Comparison of ENCODE assay signal across 10 cellular contexts in genomic region chr6:33683051-33683571, GRCh38. TPM values are rescaled to one million over a fixed set of nuclear protein-coding genes. Genes with fewer than 3 reads are reported as not detected.
DNase-seq lines count a peak whose midpoint lies in the region; TF ChIP-seq lines count a peak whose summit lies in the region.
"Had no signal": no experiment of that assay in that cellular context is flagged by ENCODE, and none has a peak within 500 bp of the region (broad histone marks: within the 10 kb centered on the region; RNA-seq: fewer than 3 reads in every experiment).

No MANE protein-coding gene starts in this region.

- peaks cover 3 to 9% of the 10 kb centered on the region in 2 donors for H3K4me1 ChIP-seq in adrenal gland (replicated peaks in 1 of 2)

- no peak overlapping the region for H3K27ac ChIP-seq in adrenal gland

- no peak for TF ChIP-seq POLR2A in adrenal gland (IDR thresholded peaks at IDR 0.05)

- no peak for TF ChIP-seq CTCF in nephron progenitor cell (IDR thresholded peaks at IDR 0.05)
- no peak for TF ChIP-seq CTCF in adrenal gland (IDR thresholded peaks at IDR 0.05)

- H3K9me3 ChIP-seq in adrenal gland (replicated peaks in 1 of 3), result no peaks in the 10 kb centered on the region

- H3K27me3 ChIP-seq in adrenal gland, result no peaks in the 10 kb centered on the region

- peak overlapping the region; percentile 49 for H3K27ac Mint-ChIP-seq in activated T-helper 2 cell treated with anti-CD3 and anti-CD28 coated beads, Interferon-gamma antibody, Interleukin-2, Interleukin-4, amounts not matched to agents 10 μg/mL and 5 μg/mL and 100 μg/mL, durations not matched to agents 14 hours and 24 hours and 36 hours
- H3K27ac Mint-ChIP-seq in nephron progenitor cell, result peak overlapping the region; percentile 45

- no peaks in the 10 kb centered on the region for H3K27me3 Mint-ChIP-seq in activated T-helper 2 cell treated with anti-CD3 and anti-CD28 coated beads, Interferon-gamma antibody, Interleukin-2, Interleukin-4, amounts not matched to agents 10 μg/mL and 5 μg/mL and 100 μg/mL, durations not matched to agents 14 hours and 24 hours and 36 hours (ENCODE audit: low read depth)
- no peaks in the 10 kb centered on the region for H3K27me3 Mint-ChIP-seq in nephron progenitor cell (ENCODE audit: low read depth, poor library complexity)

- H3K4me1 Mint-ChIP-seq in activated T-helper 2 cell treated with anti-CD3 and anti-CD28 coated beads, Interferon-gamma antibody, Interleukin-2, Interleukin-4, amounts not matched to agents 10 μg/mL and 5 μg/mL and 100 μg/mL, durations not matched to agents 14 hours and 24 hours and 36 hours (ENCODE audit: low read depth), result peaks cover 10% of the 10 kb centered on the region
- H3K4me1 Mint-ChIP-seq in nephron progenitor cell, result peaks cover 20% of the 10 kb centered on the region

- intact Hi-C loops in activated T-helper 2 cell treated with anti-CD3 and anti-CD28 coated beads, Interferon-gamma antibody, Interleukin-2, Interleukin-4, amounts not matched to agents 10 μg/mL and 5 μg/mL and 100 μg/mL, durations not matched to agents 14 hours and 24 hours and 36 hours (cut with micrococcal nuclease), result no loop called here
- intact Hi-C loops in adrenal gland (cut with DNase I), result no loop called here

- no peaks in the 10 kb centered on the region for H3K9me3 Mint-ChIP-seq in activated T-helper 2 cell treated with anti-CD3 and anti-CD28 coated beads, Interferon-gamma antibody, Interleukin-2, Interleukin-4, amounts not matched to agents 10 μg/mL and 5 μg/mL and 100 μg/mL, durations not matched to agents 14 hours and 24 hours and 36 hours
- H3K9me3 Mint-ChIP-seq in nephron progenitor cell, result no peaks in the 10 kb centered on the region

- WGBS in adrenal gland, 4 donors, result 74 to 89% (median 82%) methylated on average over 10 to 15 of the region's 15 CpGs

- peaks cover 0 to 37% of the 10 kb centered on the region in 2 donors for H3K36me3 ChIP-seq in adrenal gland (replicated peaks in 1 of 2)

- no peak overlapping the region for H3K4me3 Mint-ChIP-seq in activated T-helper 2 cell treated with anti-CD3 and anti-CD28 coated beads, Interferon-gamma antibody, Interleukin-2, Interleukin-4, amounts not matched to agents 10 μg/mL and 5 μg/mL and 100 μg/mL, durations not matched to agents 14 hours and 24 hours and 36 hours (ENCODE audit: low read depth)
- no peak overlapping the region for H3K4me3 Mint-ChIP-seq in nephron progenitor cell

- no peak overlapping the region for H3K4me3 ChIP-seq in adrenal gland

- peak; percentile 6 to 64 for DNase-seq in activated CD8-positive, alpha-beta memory T cell treated with anti-CD3 and anti-CD28 coated beads for 4 hours (ENCODE audit: low read depth in 2 of 2)
- DNase-seq in activated CD8-positive, alpha-beta memory T cell treated with anti-CD3 and anti-CD28 coated beads for 24 hours, result no peak
- DNase-seq in activated T-helper 2 cell treated with anti-CD3 and anti-CD28 coated beads, Interferon-gamma antibody, Interleukin-2, Interleukin-4, amounts not matched to agents 10 μg/mL and 5 μg/mL and 100 μg/mL, durations not matched to agents 14 hours and 24 hours and 36 hours (ENCODE audit: low spot score), result no peak
- no peak for DNase-seq in nephron progenitor cell
- peak; percentile 57 for DNase-seq in superior temporal gyrus (ENCODE audit: extremely low spot score)
- DNase-seq in adrenal gland, result no peak
- DNase-seq in NCI-H69 (lab: John Stamatoyannopoulos, UW), result no peak
- no peak for DNase-seq in mucosa of gallbladder (ENCODE audit: low spot score)
- DNase-seq: ACHN, NCI-H1436 treated with DMSO at 0.1 percent for 48 hours had no signal

- peaks cover 74% of the 10 kb centered on the region for H3K36me3 Mint-ChIP-seq in activated T-helper 2 cell treated with anti-CD3 and anti-CD28 coated beads, Interferon-gamma antibody, Interleukin-2, Interleukin-4, amounts not matched to agents 10 μg/mL and 5 μg/mL and 100 μg/mL, durations not matched to agents 14 hours and 24 hours and 36 hours (ENCODE audit: low read depth)
- no peaks in the 10 kb centered on the region for H3K36me3 Mint-ChIP-seq in nephron progenitor cell (ENCODE audit: low read depth)

RNA-seq across cellular contexts. Expression of gene UQCC2, which starts 28.4 kb away (rescaled TPM):
- 136 and 137 TPM in 2 replicates for total RNA-seq in activated T-helper 2 cell treated with anti-CD3 and anti-CD28 coated beads, Interferon-gamma antibody, Interleukin-2, Interleukin-4, amounts not matched to agents 10 μg/mL and 5 μg/mL and 100 μg/mL, durations not matched to agents 14 hours and 24 hours and 36 hours
- total RNA-seq in adrenal gland, result 10 to 100 TPM in 7 of 8 donors, 1 to 10 TPM in 1; 7.4 to 89.8 (median 50.8) TPM
- 100 to 1,000 TPM in 2 of 3 donors, 10 to 100 TPM in 1; 74.9 to 214 (median 168) TPM for polyA plus RNA-seq in adrenal gland
- 44.3 TPM for total RNA-seq in mucosa of gallbladder

Comparison
In these comparisons a context has a peak if more than half of its experiments do, and no peak if none do; other contexts are left out.
1. DNase-seq: peak in activated CD8-positive, alpha-beta memory T cell treated with anti-CD3 and anti-CD28 coated beads for 4 hours (2 of 2) and superior temporal gyrus (single experiment); none in activated CD8-positive, alpha-beta memory T cell treated with anti-CD3 and anti-CD28 coated beads for 24 hours (single experiment), activated T-helper 2 cell treated with anti-CD3 and anti-CD28 coated beads, Interferon-gamma antibody, Interleukin-2, Interleukin-4, amounts not matched to agents 10 μg/mL and 5 μg/mL and 100 μg/mL, durations not matched to agents 14 hours and 24 hours and 36 hours (single experiment), nephron progenitor cell (single experiment), adrenal gland (0 of 7), NCI-H69 (single experiment) and mucosa of gallbladder (single experiment).